Comparison of ENCODE assay signal across 11 cellular contexts in the genomic region with DNA sequence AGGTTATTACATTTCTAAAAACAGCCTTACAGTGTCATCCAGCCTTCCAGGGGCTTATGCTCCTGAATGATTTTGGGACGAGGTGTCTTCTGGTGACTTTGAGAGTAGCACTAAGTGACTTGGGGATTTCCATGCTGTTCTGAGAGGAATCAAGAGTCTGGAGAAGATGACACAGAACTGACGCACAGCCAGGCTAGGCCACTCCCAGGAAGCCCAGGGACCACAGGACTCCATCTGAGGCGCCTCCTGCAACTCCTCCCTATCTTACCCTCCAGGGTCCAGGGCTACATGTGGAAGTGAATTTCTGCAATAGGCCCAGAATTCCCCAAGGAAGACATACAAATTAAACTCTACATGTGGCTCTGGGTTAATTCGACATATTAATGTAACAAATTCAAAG.
A peak's percentile ranks its signal among the peaks of the same experiment; 100 is the strongest.
DNase-seq lines count a peak whose midpoint lies in the region; ATAC-seq and TF ChIP-seq lines count a peak whose summit lies in the region.
"Had no signal": no experiment of that assay in that cellular context is flagged by ENCODE, and none has a peak within 500 bp of the region (broad histone marks: within the 10 kb centered on the region; RNA-seq: fewer than 3 reads in every experiment).

No MANE protein-coding gene starts in this region.

- peaks cover 3% of the 10 kb centered on the region for H3K9me3 Mint-ChIP-seq in CD8-positive, alpha-beta T cell

- H3K36me3 ChIP-seq in CD8-positive, alpha-beta T cell (ENCODE audit: insufficient read depth, low read length), result no peaks in the 10 kb centered on the region

- no peaks in the 10 kb centered on the region for H3K27me3 Mint-ChIP-seq in CD8-positive, alpha-beta T cell (ENCODE audit: low read depth)

- H3K9me3 ChIP-seq in CD8-positive, alpha-beta T cell (ENCODE audit: low read length), result no peaks in the 10 kb centered on the region

- H3K4me3 ChIP-seq in CD8-positive, alpha-beta T cell (ENCODE audit: low read depth, low read length), result no peak overlapping the region
- H3K4me3 ChIP-seq: smooth muscle cell had no signal

- H3K36me3 Mint-ChIP-seq in CD8-positive, alpha-beta T cell, result no peaks in the 10 kb centered on the region

- no peaks in the 10 kb centered on the region for H3K27me3 ChIP-seq in CD8-positive, alpha-beta T cell (ENCODE audit: insufficient read depth, low read length)

- POLR2A ChIA-PET in CD8-positive, alpha-beta T cell (lab: Charles Lee), result no interaction called here

- H3K27ac Mint-ChIP-seq in CD8-positive, alpha-beta T cell, result peak overlapping the region; percentile 57

- CTCF ChIA-PET in CD8-positive, alpha-beta T cell (lab: Charles Lee), result interaction anchor here (1.5 to 1.6 kb wide), 2 partner anchors 11 to 325 kb away, joined by 3 to 6 read pairs; no protein-coding TSS in a partner anchor

- peaks cover 4% of the 10 kb centered on the region for H3K4me1 Mint-ChIP-seq in CD8-positive, alpha-beta T cell (ENCODE audit: low read depth)

- intact Hi-C loops in CD8-positive, alpha-beta T cell (cut with DNase I, micrococcal nuclease), result loop anchor here in 1 of 2 experiments (10.0 kb wide), 1 partner anchor 53 kb away; no protein-coding TSS in a partner anchor

- peak; percentile 54 for ATAC-seq in CD8-positive, alpha-beta T cell
- no peak for ATAC-seq in GM21515 (IDR thresholded peaks at IDR 0.05; ENCODE audit: unreplicated experiment)

- H3K4me1 ChIP-seq in CD8-positive, alpha-beta T cell (ENCODE audit: insufficient read depth, low read length), result no peaks in the 10 kb centered on the region

- peak in 2 of 7 experiments; percentile 17 to 33 for DNase-seq in CD8-positive, alpha-beta T cell
- DNase-seq in LHCN-M2 (ENCODE audit: low read depth), result peak; percentile 58
- DNase-seq in activated T-helper 9 cell treated with anti-CD3 and anti-CD28 coated beads, Interleukin-2, amount 50 U/mL, for 16 hours (ENCODE audit: low read depth), result peak; percentile 5
- DNase-seq in non-pigmented ciliary epithelial cell (ENCODE audit: low read depth), result peak; percentile 37
- no peak for DNase-seq in ACHN
- DNase-seq in LoVo (ENCODE audit: low spot score), result no peak
- DNase-seq in mesenteric fat pad (ENCODE audit: low spot score), result no peak
- DNase-seq: activated gamma-delta T cell treated with Interleukin-2 at 50 U/mL for 16 hours, NCI-H2227 treated with DMSO at 0.1 percent for 48 hours had no signal

- TF ChIP-seq CTCF in CD8-positive, alpha-beta T cell (IDR thresholded peaks at IDR 0.05), result no peak

- in situ Hi-C loops in ACHN (cut with HindIII; ENCODE audit: low pct_ligation_motif_present, low pct_unique_long_range_greater_than_20kb, low sequenced_read_pairs), result no loop called here

- H3K4me3 Mint-ChIP-seq in CD8-positive, alpha-beta T cell, result no peak overlapping the region

- H3K27ac ChIP-seq in CD8-positive, alpha-beta T cell (ENCODE audit: low read depth, low read length), result no peak overlapping the region

Comparison
In these comparisons a context has a peak if more than half of its experiments do, and no peak if none do; other contexts are left out.
1. DNase-seq: peak in LHCN-M2 (single experiment), activated T-helper 9 cell treated with anti-CD3 and anti-CD28 coated beads, Interleukin-2, amount 50 U/mL, for 16 hours (single experiment) and non-pigmented ciliary epithelial cell (single experiment); none in ACHN (single experiment), LoVo (single experiment) and mesenteric fat pad (single experiment).